ENCODE assay signal across 1 cellular context in genomic region chr6:46652232-46652602, GRCh38.
TF ChIP-seq lines count a peak whose summit lies in the region.

No MANE protein-coding gene starts in this region.

TF ChIP-seq in HepG2, 621 proteins besides CTCF, POLR2A, EP300 and RAD21:
- TF ChIP-seq ZNF430 (CRISPR knock-in tag; IDR thresholded peaks at IDR 0.05) (no peak), XRCC5 (optimal IDR thresholded peaks at IDR 0.05; ENCODE audit: low read length) (no peak), TRAFD1 (CRISPR knock-in tag; IDR thresholded peaks at IDR 0.05; ENCODE audit: borderline replicate concordance) (no peak), ATF7-NPFF (CRISPR knock-in tag; IDR thresholded peaks at IDR 0.05; ENCODE audit: low read depth) (no peak), MBNL3 (CRISPR knock-in tag; conservative IDR thresholded peaks at IDR 0.05) (no peak), HINFP (CRISPR knock-in tag; IDR thresholded peaks at IDR 0.05; ENCODE audit: low read depth) (no peak), MLX (CRISPR knock-in tag; IDR thresholded peaks at IDR 0.05) (no peak), ZNF207 (IDR thresholded peaks at IDR 0.05; ENCODE audit: borderline replicate concordance) (no peak), TEAD2 (CRISPR knock-in tag; IDR thresholded peaks at IDR 0.05) (no peak), SMC3 (IDR thresholded peaks at IDR 0.05; ENCODE audit: low read length) (no peak), SOX6 (IDR thresholded peaks at IDR 0.05) (no peak), SOX6 (CRISPR knock-in tag; IDR thresholded peaks at IDR 0.05) (no peak), ZNF280B (CRISPR knock-in tag; IDR thresholded peaks at IDR 0.05; ENCODE audit: borderline replicate concordance) (no peak), TOPORS (CRISPR knock-in tag; IDR thresholded peaks at IDR 0.05) (no peak), ETV6 (CRISPR knock-in tag; conservative IDR thresholded peaks at IDR 0.05) (no peak), ZSCAN29 (CRISPR knock-in tag; conservative IDR thresholded peaks at IDR 0.05) (no peak), CBX1 (IDR thresholded peaks at IDR 0.05; ENCODE audit: low read depth) (no peak), THAP8 (CRISPR knock-in tag; IDR thresholded peaks at IDR 0.05; ENCODE audit: borderline replicate concordance) (no peak), TEF (CRISPR knock-in tag; IDR thresholded peaks at IDR 0.05) (no peak), GFI1 (CRISPR knock-in tag; IDR thresholded peaks at IDR 0.05; ENCODE audit: borderline replicate concordance) (no peak), PCBP2 (optimal IDR thresholded peaks at IDR 0.05; ENCODE audit: low read depth, low read length, poor library complexity, severe bottlenecking) (no peak)
